ENCODE assay signal across 16 cellular contexts in genomic region chr1:51671527-51672325, GRCh38. TPM values are rescaled to one million over a fixed set of nuclear protein-coding genes. Genes with fewer than 3 reads are reported as not detected.
DNase-seq lines count a peak whose midpoint lies in the region; ATAC-seq, FAIRE-seq and TF ChIP-seq lines count a peak whose summit lies in the region.
"Had no signal": no experiment of that assay in that cellular context is flagged by ENCODE, and none has a peak within 500 bp of the region (broad histone marks: within the 10 kb centered on the region; RNA-seq: fewer than 3 reads in every experiment).

No MANE protein-coding gene starts in this region.

- peak; percentile 24 to 75; a peak in 3 of 6 replicates for ATAC-seq in A549
- no peak for ATAC-seq in natural killer cell treated with Interleukin-12 subunit alpha and Interleukin-12 subunit beta and Interleukin-15 and Interleukin-18, amount 100 ng/mL, for 72 hours
- no peak for ATAC-seq in CD8-positive, alpha-beta T cell
- ATAC-seq: activated CD4-positive, CD25-positive, alpha-beta regulatory T cell treated with anti-CD3 and anti-CD28 coated beads, Interleukin-2, amount 50 U/mL, for 24 hours; GM12878 had no signal

- H3K4me1 Mint-ChIP-seq in natural killer cell treated with Interleukin-12 subunit alpha and Interleukin-12 subunit beta and Interleukin-15 and Interleukin-18, amount 100 ng/mL, for 72 hours (ENCODE audit: low read depth in 2 of 2), result peaks cover 0 to 1% of the 10 kb centered on the region in 2 donors
- no peaks in the 10 kb centered on the region for H3K4me1 Mint-ChIP-seq in activated T-helper 2 cell treated with anti-CD3 and anti-CD28 coated beads, Interferon-gamma antibody, Interleukin-2, Interleukin-4, amounts not matched to agents 10 μg/mL and 5 μg/mL and 100 μg/mL, durations not matched to agents 14 hours and 24 hours and 36 hours (ENCODE audit: low read depth)
- H3K4me1 Mint-ChIP-seq in CD8-positive, alpha-beta T cell (ENCODE audit: low read depth), result peaks cover 7% of the 10 kb centered on the region

- peak in 1 of 2 experiments; percentile 33 for DNase-seq in A549 (ENCODE audit: low read depth in 1 of 2, low spot score in 1 of 2)
- peak; percentile 58 for DNase-seq in HFF-Myc (ENCODE audit: extremely low read depth, low read depth)
- peak; percentile 77 to 81 for DNase-seq in foreskin fibroblast
- DNase-seq in natural killer cell treated with Interleukin-12 subunit alpha and Interleukin-12 subunit beta and Interleukin-15 and Interleukin-18, amount 100 ng/mL, for 72 hours (ENCODE audit: low spot score), result no peak
- DNase-seq in activated T-helper 2 cell treated with anti-CD3 and anti-CD28 coated beads, Interferon-gamma antibody, Interleukin-2, Interleukin-4, amounts not matched to agents 10 μg/mL and 5 μg/mL and 100 μg/mL, durations not matched to agents 14 hours and 24 hours and 36 hours (ENCODE audit: low spot score), result no peak
- no peak for DNase-seq in CD8-positive, alpha-beta T cell
- DNase-seq in activated CD8-positive, alpha-beta memory T cell treated with anti-CD3 and anti-CD28 coated beads, Interleukin-2, amount 50 U/mL, for 4 hours, result no peak
- DNase-seq: activated T-cell treated with anti-CD3 and anti-CD28 coated beads for 4 hours, NCI-H1092, NCI-H524 treated with DMSO at 0.1 percent for 48 hours had no signal

- H3K4me3 ChIP-seq in A549 (no peak overlapping the region), HFF-Myc (replicated peaks; ENCODE audit: low read depth, low read length) (no peak overlapping the region), WI38 (ENCODE audit: low read depth, low read length) (peak overlapping the region; percentile 8; the same call in 1 of the 2 replicates), foreskin fibroblast (ENCODE audit: low read depth in 1 of 2, low read length in 2 of 2) (no peak overlapping the region)
- no peak overlapping the region for H3K4me3 ChIP-seq in CD8-positive, alpha-beta T cell (ENCODE audit: low read depth, low read length)
- H3K4me3 ChIP-seq: ascending aorta, GM12878, SK-N-MC had no signal

- CTCF ChIA-PET in A549 (lab: Yijun Ruan, JAX), result interaction anchor here (0.6 kb wide), 1 partner anchor 97 kb away, joined by 3 read pairs; no protein-coding TSS in a partner anchor
- CTCF ChIA-PET in CD8-positive, alpha-beta T cell (lab: Charles Lee), result no interaction called here

- no peak for TF ChIP-seq POLR2A in A549 (IDR thresholded peaks at IDR 0.05; ENCODE audit: low read length)

- H3K9me3 Mint-ChIP-seq in natural killer cell treated with Interleukin-12 subunit alpha and Interleukin-12 subunit beta and Interleukin-15 and Interleukin-18, amount 100 ng/mL, for 72 hours, result no peaks in the 10 kb centered on the region
- H3K9me3 Mint-ChIP-seq in activated T-helper 2 cell treated with anti-CD3 and anti-CD28 coated beads, Interferon-gamma antibody, Interleukin-2, Interleukin-4, amounts not matched to agents 10 μg/mL and 5 μg/mL and 100 μg/mL, durations not matched to agents 14 hours and 24 hours and 36 hours, result no peaks in the 10 kb centered on the region
- H3K9me3 Mint-ChIP-seq in CD8-positive, alpha-beta T cell, result no peaks in the 10 kb centered on the region
- H3K9me3 Mint-ChIP-seq: stimulated activated naive CD8-positive, alpha-beta T cell treated with anti-CD3 and anti-CD28 coated beads, Interleukin-15, Interleukin-2, amounts not matched to agents 100 ng/mL and 50 ng/mL, for 24 hours had no signal

- no peaks in the 10 kb centered on the region for H3K27me3 Mint-ChIP-seq in natural killer cell treated with Interleukin-12 subunit alpha and Interleukin-12 subunit beta and Interleukin-15 and Interleukin-18, amount 100 ng/mL, for 72 hours
- no peaks in the 10 kb centered on the region for H3K27me3 Mint-ChIP-seq in activated T-helper 2 cell treated with anti-CD3 and anti-CD28 coated beads, Interferon-gamma antibody, Interleukin-2, Interleukin-4, amounts not matched to agents 10 μg/mL and 5 μg/mL and 100 μg/mL, durations not matched to agents 14 hours and 24 hours and 36 hours (ENCODE audit: low read depth)
- no peaks in the 10 kb centered on the region for H3K27me3 Mint-ChIP-seq in CD8-positive, alpha-beta T cell (ENCODE audit: low read depth)
- H3K27me3 Mint-ChIP-seq: stimulated activated naive CD8-positive, alpha-beta T cell treated with anti-CD3 and anti-CD28 coated beads, Interleukin-15, Interleukin-2, amounts not matched to agents 100 ng/mL and 50 ng/mL, for 24 hours had no signal

- no peaks in the 10 kb centered on the region for H3K27me3 ChIP-seq in CD8-positive, alpha-beta T cell (ENCODE audit: insufficient read depth, low read length)
- H3K27me3 ChIP-seq: ascending aorta had no signal

- no peak overlapping the region for H3K27ac Mint-ChIP-seq in natural killer cell treated with Interleukin-12 subunit alpha and Interleukin-12 subunit beta and Interleukin-15 and Interleukin-18, amount 100 ng/mL, for 72 hours
- H3K27ac Mint-ChIP-seq in activated T-helper 2 cell treated with anti-CD3 and anti-CD28 coated beads, Interferon-gamma antibody, Interleukin-2, Interleukin-4, amounts not matched to agents 10 μg/mL and 5 μg/mL and 100 μg/mL, durations not matched to agents 14 hours and 24 hours and 36 hours, result no peak overlapping the region
- H3K27ac Mint-ChIP-seq in CD8-positive, alpha-beta T cell, result no peak overlapping the region
- H3K27ac Mint-ChIP-seq: stimulated activated naive CD8-positive, alpha-beta T cell treated with anti-CD3 and anti-CD28 coated beads, Interleukin-15, Interleukin-2, amounts not matched to agents 100 ng/mL and 50 ng/mL, for 24 hours had no signal

- TF ChIP-seq EP300 in A549 (IDR thresholded peaks at IDR 0.05), result no peak

- H3K4me1 ChIP-seq in A549, result peaks cover 44% of the 10 kb centered on the region
- H3K4me1 ChIP-seq in CD8-positive, alpha-beta T cell (ENCODE audit: insufficient read depth, low read length), result no peaks in the 10 kb centered on the region

- H3K9me3 ChIP-seq in A549, result no peaks in the 10 kb centered on the region
- no peaks in the 10 kb centered on the region for H3K9me3 ChIP-seq in CD8-positive, alpha-beta T cell (ENCODE audit: low read length)
- H3K9me3 ChIP-seq: ascending aorta had no signal

- POLR2A ChIA-PET in A549 (lab: Yijun Ruan, JAX), result no interaction called here
- POLR2A ChIA-PET in CD8-positive, alpha-beta T cell (lab: Charles Lee), result no interaction called here

- TF ChIP-seq CTCF in A549 (IDR thresholded peaks at IDR 0.05) (no peak), HFF-Myc (IDR thresholded peaks at IDR 0.05; ENCODE audit: low read depth, low read length, missing control alignments) (no peak), WI38 (IDR thresholded peaks at IDR 0.05; ENCODE audit: low read depth, low read length) (no peak), foreskin fibroblast (IDR thresholded peaks at IDR 0.05; ENCODE audit: low read depth, low read length) (no peak)
- TF ChIP-seq CTCF in CD8-positive, alpha-beta T cell (IDR thresholded peaks at IDR 0.05), result no peak

- peak overlapping the region; percentile 43 for H3K4me2 ChIP-seq in A549

- WGBS in A549 (ENCODE audit: missing lambda C conversion rate), result 65% methylated on average over 4 of the region's 4 CpGs

- H3K27ac ChIP-seq in A549, result peak overlapping the region in 1 of 2 experiments; percentile 11; a peak in 1 of 6 replicates
- no peak overlapping the region for H3K27ac ChIP-seq in CD8-positive, alpha-beta T cell (ENCODE audit: low read depth, low read length)
- H3K27ac ChIP-seq: ascending aorta, SK-N-MC had no signal

- no peak overlapping the region for H3K4me3 Mint-ChIP-seq in natural killer cell treated with Interleukin-12 subunit alpha and Interleukin-12 subunit beta and Interleukin-15 and Interleukin-18, amount 100 ng/mL, for 72 hours
- H3K4me3 Mint-ChIP-seq in activated T-helper 2 cell treated with anti-CD3 and anti-CD28 coated beads, Interferon-gamma antibody, Interleukin-2, Interleukin-4, amounts not matched to agents 10 μg/mL and 5 μg/mL and 100 μg/mL, durations not matched to agents 14 hours and 24 hours and 36 hours (ENCODE audit: low read depth), result no peak overlapping the region
- no peak overlapping the region for H3K4me3 Mint-ChIP-seq in CD8-positive, alpha-beta T cell
- H3K4me3 Mint-ChIP-seq: stimulated activated naive CD8-positive, alpha-beta T cell treated with anti-CD3 and anti-CD28 coated beads, Interleukin-15, Interleukin-2, amounts not matched to agents 100 ng/mL and 50 ng/mL, for 24 hours had no signal

- TF ChIP-seq RAD21 in A549 (conservative IDR thresholded peaks at IDR 0.05 in 1 of 2, IDR thresholded peaks at IDR 0.05 in 1 of 2), result no peak

- FAIRE-seq in A549 (lab: Jason Lieb, UNC), result no peak
- FAIRE-seq: GM12878 had no signal

- H3K36me3 Mint-ChIP-seq in natural killer cell treated with Interleukin-12 subunit alpha and Interleukin-12 subunit beta and Interleukin-15 and Interleukin-18, amount 100 ng/mL, for 72 hours, result no peaks in the 10 kb centered on the region
- no peaks in the 10 kb centered on the region for H3K36me3 Mint-ChIP-seq in activated T-helper 2 cell treated with anti-CD3 and anti-CD28 coated beads, Interferon-gamma antibody, Interleukin-2, Interleukin-4, amounts not matched to agents 10 μg/mL and 5 μg/mL and 100 μg/mL, durations not matched to agents 14 hours and 24 hours and 36 hours (ENCODE audit: low read depth)
- H3K36me3 Mint-ChIP-seq in CD8-positive, alpha-beta T cell, result peaks cover 12% of the 10 kb centered on the region

- intact Hi-C loops in activated T-helper 2 cell treated with anti-CD3 and anti-CD28 coated beads, Interferon-gamma antibody, Interleukin-2, Interleukin-4, amounts not matched to agents 10 μg/mL and 5 μg/mL and 100 μg/mL, durations not matched to agents 14 hours and 24 hours and 36 hours (cut with micrococcal nuclease), result no loop called here
- intact Hi-C loops in CD8-positive, alpha-beta T cell (cut with DNase I, micrococcal nuclease), result no loop called here

- H3K36me3 ChIP-seq in CD8-positive, alpha-beta T cell (ENCODE audit: insufficient read depth, low read length), result no peaks in the 10 kb centered on the region
- H3K36me3 ChIP-seq: ascending aorta had no signal

TF ChIP-seq in A549, 52 proteins besides CTCF, POLR2A, EP300 and RAD21 (continues in another document):
- no peak for TF ChIP-seq MAZ (IDR thresholded peaks at IDR 0.05; ENCODE audit: borderline replicate concordance, low read depth, low read length)
- TF ChIP-seq FOSB (CRISPR knock-in tag; IDR thresholded peaks at IDR 0.05), result no peak
- TF ChIP-seq GATA3 (IDR thresholded peaks at IDR 0.05; ENCODE audit: borderline replicate concordance), result no peak
- no peak for TF ChIP-seq MAFK (IDR thresholded peaks at IDR 0.05; ENCODE audit: partially characterized antibody)

RNA-seq across cellular contexts. Expression of gene OSBPL9, which starts 54.8 kb away (rescaled TPM):
- polyA plus RNA-seq in A549 (2011; rRNA removed), result 93.7 and 108 TPM in 2 replicates
- polyA plus RNA-seq in A549 (2012; cell fraction: cytosol; rRNA removed), result 21.0 and 30.1 TPM in 2 replicates
- 12.7 and 18.9 TPM in 2 replicates for polyA plus RNA-seq in A549 (2012; cell fraction: nucleus; rRNA removed)
- 45.1 to 52.9 TPM (median 52.6 TPM) in 3 replicates for polyA plus RNA-seq in A549 (2017; fragmentation: RNase III; extraction: RNeasy Plus Mini Kit Qiagen cat#74134 plus additional on column Dnase treatment)
- 139 and 185 TPM in 2 replicates for polyA minus RNA-seq in A549 (2011; rRNA and poly(A)+ RNA removed)
- total RNA-seq in natural killer cell treated with Interleukin-12 subunit alpha and Interleukin-12 subunit beta and Interleukin-15 and Interleukin-18, amount 100 ng/mL, for 72 hours, result 10 to 100 TPM; 55.6 to 55.7 TPM
- total RNA-seq in activated T-helper 2 cell treated with anti-CD3 and anti-CD28 coated beads, Interferon-gamma antibody, Interleukin-2, Interleukin-4, amounts not matched to agents 10 μg/mL and 5 μg/mL and 100 μg/mL, durations not matched to agents 14 hours and 24 hours and 36 hours, result 49.3 and 52.3 TPM in 2 replicates
- 10 to 100 TPM; 48.5 to 49.2 TPM for total RNA-seq in CD8-positive, alpha-beta T cell

Comparison
In these comparisons a context has a peak if more than half of its experiments do, and no peak if none do; other contexts are left out.
1. ATAC-seq: peak in A549 (2 of 2); none in natural killer cell treated with Interleukin-12 subunit alpha and Interleukin-12 subunit beta and Interleukin-15 and Interleukin-18, amount 100 ng/mL, for 72 hours (0 of 2) and CD8-positive, alpha-beta T cell (single experiment).
2. DNase-seq: peak in HFF-Myc (single experiment) and foreskin fibroblast (2 of 2); none in natural killer cell treated with Interleukin-12 subunit alpha and Interleukin-12 subunit beta and Interleukin-15 and Interleukin-18, amount 100 ng/mL, for 72 hours (single experiment), activated T-helper 2 cell treated with anti-CD3 and anti-CD28 coated beads, Interferon-gamma antibody, Interleukin-2, Interleukin-4, amounts not matched to agents 10 μg/mL and 5 μg/mL and 100 μg/mL, durations not matched to agents 14 hours and 24 hours and 36 hours (single experiment), CD8-positive, alpha-beta T cell (0 of 7) and activated CD8-positive, alpha-beta memory T cell treated with anti-CD3 and anti-CD28 coated beads, Interleukin-2, amount 50 U/mL, for 4 hours (single experiment).